22 cellular contexts compared by ENCODE assay signal in genomic region chr3:374459-374858, GRCh38.
"Had no signal": no experiment of that assay in that cellular context is flagged by ENCODE, and none has a peak within 500 bp of the region (broad histone marks: within the 10 kb centered on the region; RNA-seq: fewer than 3 reads in every experiment).

No MANE protein-coding gene starts in this region.

- H3K27me3 ChIP-seq: MG63, SJSA1 had no signal

- H3K4me3 ChIP-seq: MG63, SJSA1, SK-N-MC had no signal

- DNase-seq: Karpas-422, KG1, MG63, NCI-H1092, NCI-H1105 treated with DMSO at 0.1 percent for 48 hours, NCI-H1417 treated with DMSO at 0.1 percent for 48 hours, NCI-H146, NCI-H1694 treated with DMSO at 0.1 percent for 48 hours, NCI-H1930, NCI-H2081 treated with DMSO at 0.1 percent for 48 hours, NCI-H2171, NCI-H226, NCI-H446, NCI-H510A, NCI-H524 treated with DMSO at 0.1 percent for 48 hours, NCI-H69, NCI-H774, SIG-M5 had no signal

- H3K4me1 ChIP-seq: SJSA1 had no signal

- H3K9me3 ChIP-seq: MG63 had no signal

- H3K36me3 ChIP-seq: MG63, SJSA1 had no signal

- H3K27ac ChIP-seq: HL-60, RWPE1, SJSA1, SK-N-MC had no signal
